9 cellular contexts compared by ENCODE assay signal in the genomic region with DNA sequence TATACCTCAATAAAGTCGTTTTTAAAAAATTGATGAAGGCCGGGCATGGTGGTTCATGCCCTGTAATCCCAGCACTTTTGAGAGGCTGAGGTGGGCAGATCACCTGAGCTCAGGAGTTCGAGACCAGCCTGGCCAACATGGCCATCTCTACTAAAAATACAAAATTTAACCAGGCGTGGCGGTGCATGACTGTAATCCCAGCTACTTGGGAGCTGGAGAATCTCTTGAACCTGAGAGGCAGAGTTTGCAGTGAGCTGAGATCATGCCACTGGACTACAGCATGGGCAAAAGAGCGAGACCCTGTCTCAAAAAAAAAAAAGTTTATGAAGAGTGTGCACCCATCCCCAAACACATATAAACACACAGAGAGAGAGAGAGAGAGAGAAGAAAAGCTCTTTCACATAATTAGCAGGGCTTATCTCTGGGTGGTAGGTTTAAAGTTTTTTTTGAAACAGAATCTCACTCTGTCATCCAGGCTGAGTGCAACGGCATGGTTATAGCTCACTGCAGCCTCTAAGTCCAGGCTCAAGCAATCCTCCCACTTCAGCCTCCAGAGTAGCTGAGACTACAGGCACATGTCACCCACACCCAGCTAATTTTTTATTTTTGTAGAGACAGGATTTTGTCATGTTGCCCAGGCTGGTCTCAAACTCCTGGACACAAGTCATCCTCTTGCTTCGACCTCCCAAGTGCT. TPM values are rescaled to one million over a fixed set of nuclear protein-coding genes. Genes with fewer than 3 reads are reported as not detected.
DNase-seq lines count a peak whose midpoint lies in the region; ATAC-seq, FAIRE-seq and TF ChIP-seq lines count a peak whose summit lies in the region.
"Had no signal": no experiment of that assay in that cellular context is flagged by ENCODE, and none has a peak within 500 bp of the region (broad histone marks: within the 10 kb centered on the region; RNA-seq: fewer than 3 reads in every experiment).

No MANE protein-coding gene starts in this region.

- H3K4me2 ChIP-seq in GM23248 (ENCODE audit: unreplicated experiment) = no peak overlapping the region
- H3K4me2 ChIP-seq in GM12878 (ENCODE audit: control insufficient read depth, insufficient read depth) = peak overlapping the region; percentile 99; the same call in 1 of the 2 replicates

- RAD21 ChIA-PET in GM12878 (lab: Charles Lee; ENCODE audit: unreplicated experiment) = interaction anchor here (0.6 to 7.0 kb wide), 10 partner anchors 12 to 202 kb away, joined by 3 to 105 read pairs (median 5); a partner anchor contains a TSS

- H3K27me3 ChIP-seq in GM23248 (replicated peaks; ENCODE audit: insufficient read depth) = no peaks in the 10 kb centered on the region
- no peaks in the 10 kb centered on the region for H3K27me3 ChIP-seq in GM12878 (replicated peaks in 1 of 2; ENCODE audit: control insufficient read depth in 2 of 2, insufficient read depth in 2 of 2, low read length in 1 of 2)

- SMC1A ChIA-PET in GM12878 (lab: Charles Lee; ENCODE audit: uncharacterized antibody, unreplicated experiment) = interaction anchor here (0.7 to 6.2 kb wide), 12 partner anchors 8 to 143 kb away, joined by 3 to 46 read pairs (median 4); no protein-coding TSS in a partner anchor

- no peaks in the 10 kb centered on the region for H4K20me1 ChIP-seq in GM23248 (ENCODE audit: insufficient read depth)
- H4K20me1 ChIP-seq in GM12878 (ENCODE audit: control insufficient read depth, insufficient read depth) = no peaks in the 10 kb centered on the region

- 86 to 92% methylated on average over 8 of the region's 8 CpGs for WGBS in GM23248 (ENCODE audit: low coverage in 1 of 2, low lambda C conversion rate in 2 of 2, missing lambda C conversion rate in 2 of 2), 2 experiments
- WGBS in GM12878 (ENCODE audit: insufficient coverage, insufficient replicate concordance, low lambda C conversion rate, missing lambda C conversion rate) = 60% methylated on average over 8 of the region's 8 CpGs

- H3F3A ChIP-seq in GM23248 (ENCODE audit: insufficient read depth) = peaks cover 17% of the 10 kb centered on the region

- in situ Hi-C loops in GM23248 (cut with MboI) = no loop called here
- in situ Hi-C loops in GM12878 (cut with MboI) = no loop called here

- TF ChIP-seq POLR2A in GM12878 (IDR thresholded peaks at IDR 0.05; ENCODE audit: low read depth, low read length) = no peak

- H3K9me2 ChIP-seq in GM23248 (ENCODE audit: insufficient read depth) = no peaks in the 10 kb centered on the region

- H3K79me2 ChIP-seq in GM23248 (ENCODE audit: insufficient read depth) (peaks cover 66% of the 10 kb centered on the region), GM12878 (ENCODE audit: control insufficient read depth, insufficient read depth, low read length) (peaks cover 15% of the 10 kb centered on the region)

- POLR2A ChIA-PET in GM12878 (lab: Charles Lee) = interaction anchor here (1.0 to 8.0 kb wide), 9 partner anchors 11 to 143 kb away, joined by 3 to 163 read pairs (median 3); a partner anchor contains a TSS

- H3K4me3 Mint-ChIP-seq in progenitor cell of endocrine pancreas (ENCODE audit: low read depth) = no peak overlapping the region

- H3K9me3 Mint-ChIP-seq in progenitor cell of endocrine pancreas (ENCODE audit: low read depth) = no peaks in the 10 kb centered on the region

- no peak for TF ChIP-seq RAD21 in GM12878 (IDR thresholded peaks at IDR 0.05; ENCODE audit: insufficient read depth, low read depth, low read length)

- peak overlapping the region; percentile 41 for H3K27ac Mint-ChIP-seq in progenitor cell of endocrine pancreas

- H3K4me3 ChIP-seq in GM23248 = no peak overlapping the region
- peak overlapping the region; percentile 5; the same call in 1 of the 2 replicates for H3K4me3 ChIP-seq in GM12878

- BruUV-seq in GM12878 (replicated peaks; lab: Mats Ljungman, UMichigan) = no TSS peak

- CTCF ChIA-PET in GM12878 (lab: Yijun Ruan, JAX) = interaction anchor here (0.7 to 2.4 kb wide), 5 partner anchors 13 to 201 kb away, joined by 3 to 12 read pairs (median 3); no protein-coding TSS in a partner anchor

- peaks cover 22% of the 10 kb centered on the region for H3K4me1 ChIP-seq in GM23248 (ENCODE audit: insufficient read depth)
- H3K4me1 ChIP-seq in GM12878 (ENCODE audit: control insufficient read depth, insufficient read depth, low read length) = peaks cover 38% of the 10 kb centered on the region

- H3K27ac ChIP-seq in GM23248 (peak overlapping the region; percentile 95; the same call in 1 of the 2 replicates), GM12878 (ENCODE audit: control insufficient read depth, insufficient read depth) (peak overlapping the region; percentile 70)

- H3K27me3 Mint-ChIP-seq in progenitor cell of endocrine pancreas = no peaks in the 10 kb centered on the region

- intact Hi-C loops in GM12878 (cut with micrococcal nuclease; ENCODE audit: unreplicated experiment) = loop anchor here (10.0 kb wide), 1 partner anchor 849 kb away; no protein-coding TSS in a partner anchor

- peaks cover 45% of the 10 kb centered on the region for H3K4me1 Mint-ChIP-seq in progenitor cell of endocrine pancreas (ENCODE audit: low read depth)

- no peak for DNase-seq in GM23248
- DNase-seq in NAMALWA (ENCODE audit: low spot score) = peak; percentile 24
- DNase-seq in GM12878 (ENCODE audit: low read depth, low spot score) = no peak
- no peak for DNase-seq in progenitor cell of endocrine pancreas (ENCODE audit: low spot score, unreplicated experiment)
- no peak for DNase-seq in anterior cingulate cortex (lab: John Stamatoyannopoulos, UW)
- DNase-seq in superior temporal gyrus (ENCODE audit: extremely low spot score) = no peak
- DNase-seq: NCI-H526 treated with DMSO at 0.1 percent for 48 hours had no signal

- H2AFZ ChIP-seq in GM23248 = no peak overlapping the region
- H2AFZ ChIP-seq in GM12878 (ENCODE audit: control insufficient read depth, low read depth, low read length) = no peak overlapping the region

- FAIRE-seq in GM12878 (lab: Jason Lieb, UNC) = peak; percentile 44
- FAIRE-seq: H1 had no signal

- H3K36me3 ChIP-seq in GM23248 (ENCODE audit: low read depth) = no peaks in the 10 kb centered on the region
- no peaks in the 10 kb centered on the region for H3K36me3 ChIP-seq in GM12878 (ENCODE audit: control insufficient read depth in 2 of 2, insufficient read depth in 2 of 2, low read length in 1 of 2)

- TF ChIP-seq CTCF in GM12878 (IDR thresholded peaks at IDR 0.05 in 2 of 3, conservative IDR thresholded peaks at IDR 0.05 in 1 of 3; ENCODE audit: control insufficient read depth in 2 of 3, extremely low read depth in 1 of 3, insufficient read depth in 1 of 3, low read depth in 3 of 3, low read length in 3 of 3) (no peak), progenitor cell of endocrine pancreas (IDR thresholded peaks at IDR 0.05; ENCODE audit: unreplicated experiment) (no peak)

- peaks cover 2% of the 10 kb centered on the region for H3K36me3 Mint-ChIP-seq in progenitor cell of endocrine pancreas (ENCODE audit: insufficient read depth)

- ATAC-seq in GM12878 = no peak
- ATAC-seq in GM19452 (IDR thresholded peaks at IDR 0.05; ENCODE audit: unreplicated experiment) = no peak

- H3K9me3 ChIP-seq in GM23248 (ENCODE audit: low read depth) (no peaks in the 10 kb centered on the region), GM12878 (replicated peaks; ENCODE audit: control insufficient read depth, insufficient read depth, low read length) (no peaks in the 10 kb centered on the region)

- no peak for TF ChIP-seq EP300 in GM12878 (IDR thresholded peaks at IDR 0.05; ENCODE audit: borderline replicate concordance in 1 of 2, control insufficient read depth in 1 of 2, low read depth in 2 of 2, low read length in 2 of 2)

- no peak overlapping the region for H3K9ac ChIP-seq in GM23248
- no peak overlapping the region for H3K9ac ChIP-seq in GM12878 (ENCODE audit: control insufficient read depth, insufficient read depth, low read length)

TF ChIP-seq in GM12878, 131 proteins besides CTCF, POLR2A, EP300 and RAD21:
- peak; percentile 29; the same call in 1 of the 2 replicates for TF ChIP-seq SMARCA5 (IDR thresholded peaks at IDR 0.05)
- TF ChIP-seq SREBF1 (IDR thresholded peaks at IDR 0.05; ENCODE audit: low read length) = no peak

RNA-seq across cellular contexts. Expression of a gene that starts 3.0 kb away (rescaled TPM):
- total RNA-seq in GM23248 (2014; rRNA removed; shearing (Covaris generic)) = 34.4 and 36.2 TPM in 2 replicates
- 14.3 and 19.2 TPM in 2 replicates for polyA plus RNA-seq in GM23248 (2016; fragmentation: Nextera tagmentation; extraction: Ambion mirVana)
- total RNA-seq in GM12878 (2013; cell fraction: nucleolus; rRNA removed) = 96.1 and 107 TPM in 2 replicates
- total RNA-seq in GM12878 (2014; rRNA removed) = 34.3 and 40.7 TPM in 2 replicates
- total RNA-seq in GM12878 (2014; rRNA removed; fragmentation: Illumina TruSeq; extraction: Trizol) = 22.0 and 24.7 TPM in 2 replicates
- 84.6 and 86.3 TPM in 2 replicates for total RNA-seq in GM12878 (2021)
- 8.9 TPM for polyA plus RNA-seq in GM12878 (2011; ENCODE audit: low read depth)
- polyA plus RNA-seq in GM12878 (2011; rRNA removed) = 10.7 and 18.8 TPM in 2 replicates
- polyA plus RNA-seq in GM12878 (2011; cell fraction: cytosol; rRNA removed) = 16.3 and 28.3 TPM in 2 replicates
- 213 and 265 TPM in 2 replicates for polyA plus RNA-seq in GM12878 (2011; cell fraction: nucleus; rRNA removed)
- polyA plus RNA-seq in GM12878 (2012) = 24.9 and 31.5 TPM in 2 replicates
- 3.8 and 37.5 TPM in 2 replicates for polyA plus RNA-seq in GM12878 (2014; fragmentation: Illumina TruSeq; extraction: Trizol)
- 1 to 10 TPM; 1.4 to 5.1 TPM for polyA plus RNA-seq in GM12878 (2014; fragmentation: Nextera tagmentation; extraction: Ambion mirVana)
- polyA plus RNA-seq in GM12878 (2014; rRNA removed) = 52.5 and 62.5 TPM in 2 replicates
- polyA plus RNA-seq in GM12878 (2016; fragmentation: Nextera tagmentation; extraction: Ambion mirVana) = 10 to 100 TPM; 10.1 to 11.0 TPM
- polyA minus RNA-seq in GM12878 (2011; rRNA and poly(A)+ RNA removed) = 21.4 and 37.2 TPM in 2 replicates
- 36.1 and 40.1 TPM in 2 replicates for polyA minus RNA-seq in GM12878 (2011; cell fraction: cytosol; rRNA and poly(A)+ RNA removed)
- polyA minus RNA-seq in GM12878 (2011; cell fraction: nucleus; rRNA and poly(A)+ RNA removed) = 49.9 and 96.1 TPM in 2 replicates
- 85.0 and 98.9 TPM in 2 replicates for total RNA-seq in progenitor cell of endocrine pancreas
